8 cellular contexts compared by ENCODE assay signal in genomic region chr1:46718727-46719622, GRCh38. TPM values are rescaled to one million over a fixed set of nuclear protein-coding genes. Genes with fewer than 3 reads are reported as not detected.
DNase-seq lines count a peak whose midpoint lies in the region; ATAC-seq, FAIRE-seq and TF ChIP-seq lines count a peak whose summit lies in the region.

Gene EFCAB14, minus strand, starts transcription at chr1:46719114. Its CDS starts 1,027 bp downstream, at chr1:46718087.

- H3K27me3 ChIP-seq in HepG2 (ENCODE audit: control insufficient read depth in 1 of 2, insufficient read depth in 2 of 2, low read length in 2 of 2), result no peaks in the 10 kb centered on the region; a peak in 1 of 5 replicates

- POLR2A ChIA-PET in HepG2 (lab: Yijun Ruan, JAX), result interaction anchor here (1.0 to 1.5 kb wide), 2 partner anchors 9 to 15 kb away, joined by 3 to 6 read pairs; no protein-coding TSS in a partner anchor

- peaks cover 21% of the 10 kb centered on the region for H3K79me2 ChIP-seq in HepG2 (ENCODE audit: insufficient read depth, low read length)

- H3K9me3 ChIP-seq in HepG2 (ENCODE audit: low read length), result no peaks in the 10 kb centered on the region

- peak; percentile 50 to 59; a peak in 2 of 4 replicates for TF ChIP-seq POLR2A in HepG2 (IDR thresholded peaks at IDR 0.05; ENCODE audit: insufficient read depth in 1 of 2, low read depth in 2 of 2, low read length in 2 of 2)

- H3K4me3 ChIP-seq in HepG2 (replicated peaks in 1 of 3; ENCODE audit: insufficient read depth in 1 of 3, low read depth in 2 of 3, low read length in 3 of 3), result peak within 1 kb of the TSS; percentile 84 to 97 (median 96)

- no peak for TF ChIP-seq CTCF in C4-2B (conservative IDR thresholded peaks at IDR 0.05)
- no peak for TF ChIP-seq CTCF in HepG2 (CRISPR knock-in tag; IDR thresholded peaks at IDR 0.05)

- intact Hi-C loops in HepG2 (cut with micrococcal nuclease; ENCODE audit: unreplicated experiment), result no loop called here

- WGBS in HepG2 (ENCODE audit: low lambda C conversion rate), result 1% methylated on average over 36 of the region's 85 CpGs

- H3K9ac ChIP-seq in HepG2 (ENCODE audit: insufficient read depth, low read depth, low read length), result peak within 1 kb of the TSS; percentile 96

- peaks cover 3 to 18% of the 10 kb centered on the region in 2 experiments; a peak in 4 of 5 replicates for H3K36me3 ChIP-seq in HepG2 (replicated peaks in 1 of 2; ENCODE audit: control insufficient read depth in 1 of 2, insufficient read depth in 2 of 2, low read length in 2 of 2)

- peaks cover 27% of the 10 kb centered on the region for H3K4me1 ChIP-seq in HepG2 (ENCODE audit: insufficient read depth, low read length)

- H2AFZ ChIP-seq in HepG2 (ENCODE audit: low read length), result peak within 1 kb of the TSS; percentile 55

- H3K27ac ChIP-seq in C4-2B (peak within 1 kb of the TSS; percentile 82), HepG2 (ENCODE audit: extremely low read length, insufficient read depth, low read length) (peak within 1 kb of the TSS; percentile 60)

- H3K4me2 ChIP-seq in HepG2 (ENCODE audit: low read depth, low read length), result peak within 1 kb of the TSS; percentile 96

- no peaks in the 10 kb centered on the region; the same call in 1 of the 2 replicates for H4K20me1 ChIP-seq in HepG2 (ENCODE audit: insufficient read depth, low read length)

- no peak for TF ChIP-seq RAD21 in HepG2 (CRISPR knock-in tag; IDR thresholded peaks at IDR 0.05)

- CTCF ChIA-PET in HepG2 (lab: Yijun Ruan, JAX; ENCODE audit: low intra/inter-chr PET ratio, low total read pairs), result no interaction called here

- DNase-seq in NCI-H774 (lab: John Stamatoyannopoulos, UW) (peak; percentile 99), dermis blood vessel endothelial cell (peak; percentile 95), HepG2 (ENCODE audit: low spot score) (peak; percentile 92)
- DNase-seq in activated CD4-positive, alpha-beta T cell treated with anti-CD3 and anti-CD28 coated beads, Interleukin-2, amount 50 U/mL, for 48 hours, result peak; percentile 99
- peak; percentile 99 for DNase-seq in stimulated activated CD4-positive, alpha-beta T cell treated with anti-CD3 and anti-CD28 coated beads, Interleukin-4, amount 100 ng/mL, for 1 hour

- FAIRE-seq in HepG2 (lab: Jason Lieb, UNC), result peak; percentile 59

- TF ChIP-seq EP300 in HepG2 (IDR thresholded peaks at IDR 0.05; ENCODE audit: low read depth in 2 of 2, low read length in 2 of 2) (no peak), HepG2 (CRISPR knock-in tag; IDR thresholded peaks at IDR 0.05; ENCODE audit: borderline replicate concordance) (no peak)

- ATAC-seq in GM19395 (IDR thresholded peaks at IDR 0.05; ENCODE audit: unreplicated experiment) (peak; percentile 97), HG03565 (IDR thresholded peaks at IDR 0.05; ENCODE audit: unreplicated experiment) (peak; percentile 97), HepG2 (peak; percentile 97)

- in situ Hi-C loops in HepG2 (cut with HindIII; ENCODE audit: extremely low pct_ligation_motif_present, low pct_unique_long_range_greater_than_20kb), result no loop called here

- TSS peak; percentile 54 for BruUV-seq in HepG2 (replicated peaks; lab: Mats Ljungman, UMichigan)

TF ChIP-seq in HepG2, 621 proteins besides CTCF, POLR2A, EP300 and RAD21 (continues in another document):
- TF ChIP-seq ZNF720 (CRISPR knock-in tag; IDR thresholded peaks at IDR 0.05), result no peak
- no peak for TF ChIP-seq CCAR2 (optimal IDR thresholded peaks at IDR 0.05; ENCODE audit: low read depth, low read length)
- TF ChIP-seq, protein P1, sequence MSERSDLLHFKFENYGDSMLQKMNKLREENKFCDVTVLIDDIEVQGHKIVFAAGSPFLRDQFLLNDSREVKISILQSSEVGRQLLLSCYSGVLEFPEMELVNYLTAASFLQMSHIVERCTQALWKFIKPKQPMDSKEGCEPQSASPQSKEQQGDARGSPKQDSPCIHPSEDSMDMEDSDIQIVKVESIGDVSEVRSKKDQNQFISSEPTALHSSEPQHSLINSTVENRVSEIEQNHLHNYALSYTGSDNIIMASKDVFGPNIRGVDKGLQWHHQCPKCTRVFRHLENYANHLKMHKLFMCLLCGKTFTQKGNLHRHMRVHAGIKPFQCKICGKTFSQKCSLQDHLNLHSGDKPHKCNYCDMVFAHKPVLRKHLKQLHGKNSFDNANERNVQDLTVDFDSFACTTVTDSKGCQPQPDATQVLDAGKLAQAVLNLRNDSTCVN (CRISPR knock-in tag; IDR thresholded peaks at IDR 0.05; ENCODE audit: borderline replicate concordance), result no peak
- peak; percentile 77 for TF ChIP-seq HNRNPLL (IDR thresholded peaks at IDR 0.05; ENCODE audit: low read depth, low read length, poor library complexity, severe bottlenecking)
- no peak for TF ChIP-seq ZNF234 (CRISPR knock-in tag; conservative IDR thresholded peaks at IDR 0.05)
- TF ChIP-seq MTF1 (CRISPR knock-in tag; IDR thresholded peaks at IDR 0.05), result no peak

RNA-seq across cellular contexts. Expression of gene EFCAB14, which starts in this region (rescaled TPM):
- 90.7 and 155 TPM in 2 replicates for total RNA-seq in dermis blood vessel endothelial cell
- 17.4 and 17.9 TPM in 2 replicates for total RNA-seq in HepG2 (2016; rRNA removed; fragmentation: Illumina TruSeq; extraction: Trizol)
- total RNA-seq in HepG2 (2016; cell fraction: cytosol; rRNA removed; fragmentation: Illumina TruSeq; extraction: Trizol; ENCODE audit: low read depth), result 11.0 and 11.7 TPM in 2 replicates
- total RNA-seq in HepG2 (2016; cell fraction: insoluble cytoplasmic fraction; rRNA removed; fragmentation: Illumina TruSeq; extraction: Trizol), result 16.1 and 18.3 TPM in 2 replicates
- total RNA-seq in HepG2 (2016; cell fraction: membrane; rRNA removed; fragmentation: Illumina TruSeq; extraction: Trizol), result 25.4 and 27.5 TPM in 2 replicates
- 20.5 and 25.5 TPM in 2 replicates for total RNA-seq in HepG2 (2016; cell fraction: nucleus; rRNA removed; fragmentation: Illumina TruSeq; extraction: Trizol)
- 12.4 and 13.4 TPM in 2 replicates for polyA plus RNA-seq in HepG2 (2011; rRNA removed)
- polyA plus RNA-seq in HepG2 (2011; cell fraction: cytosol; rRNA removed), result 7.2 and 10.6 TPM in 2 replicates
- polyA plus RNA-seq in HepG2 (2011; cell fraction: nucleus; rRNA removed), result 11.6 and 14.9 TPM in 2 replicates
- 11.5 and 11.8 TPM in 2 replicates for polyA plus RNA-seq in HepG2 (2012)
- 6.7 and 7.2 TPM in 2 replicates for polyA plus RNA-seq in HepG2 (2016; cell fraction: cytosol; fragmentation: Illumina TruSeq; extraction: Trizol; ENCODE audit: low read depth)
- 18.6 and 19.8 TPM in 2 replicates for polyA plus RNA-seq in HepG2 (2016; cell fraction: insoluble cytoplasmic fraction; fragmentation: Illumina TruSeq; extraction: Trizol; ENCODE audit: low read depth)
- polyA plus RNA-seq in HepG2 (2016; cell fraction: membrane; fragmentation: Illumina TruSeq; extraction: Trizol; ENCODE audit: low read depth), result 17.5 and 20.0 TPM in 2 replicates
- 25.2 and 29.8 TPM in 2 replicates for polyA plus RNA-seq in HepG2 (2016; cell fraction: nucleus; fragmentation: Illumina TruSeq; extraction: Trizol; ENCODE audit: insufficient read depth, low read depth)
- 12.3 and 40.5 TPM in 2 replicates for polyA minus RNA-seq in HepG2 (2011; rRNA and poly(A)+ RNA removed; ENCODE audit: low replicate concordance)
- 13.4 and 18.1 TPM in 2 replicates for polyA minus RNA-seq in HepG2 (2011; cell fraction: cytosol; rRNA and poly(A)+ RNA removed)
- 22.0 and 31.1 TPM in 2 replicates for polyA minus RNA-seq in HepG2 (2011; cell fraction: nucleus; rRNA and poly(A)+ RNA removed)

Comparison
In these comparisons a context has a peak if more than half of its experiments do, and no peak if none do; other contexts are left out.
1. Peak in every context shown above with its lines: DNase-seq, ATAC-seq, H3K4me3 ChIP-seq and H3K27ac ChIP-seq.